12 cellular contexts compared by ENCODE assay signal in genomic region chr6:120077489-120077888, GRCh38.
DNase-seq lines count a peak whose midpoint lies in the region; ATAC-seq lines count a peak whose summit lies in the region.
"Had no signal": no experiment of that assay in that cellular context is flagged by ENCODE, and none has a peak within 500 bp of the region (broad histone marks: within the 10 kb centered on the region; RNA-seq: fewer than 3 reads in every experiment).

No MANE protein-coding gene starts in this region.

- no peaks in the 10 kb centered on the region for H3K9me3 ChIP-seq in adipocyte (ENCODE audit: control insufficient read depth, low read length)
- H3K9me3 ChIP-seq: SJCRH30 had no signal

- H3K4me3 Mint-ChIP-seq in activated T-cell treated with anti-CD3 and anti-CD28 coated beads, Interleukin-2, amount 50 U/mL, for 4 hours: no peak overlapping the region
- H3K4me3 Mint-ChIP-seq: stimulated activated naive B cell treated with anti-CD40 and anti-IgM and Interleukin-4, amounts not matched to agents 10 μg/mL and 1 μg/mL and 100 μg/mL, for 72 hours had no signal

- H3K9ac ChIP-seq in adipocyte (ENCODE audit: low read length): no peak overlapping the region

- DNase-seq in EL (peak; percentile 0), LHCN-M2 (ENCODE audit: low read depth) (peak; percentile 1), adipocyte (ENCODE audit: low read depth) (peak; percentile 27), islet precursor cell (peak; percentile 92), NCI-H2107 (lab: John Stamatoyannopoulos, UW) (no peak), NCI-H510A (lab: John Stamatoyannopoulos, UW) (no peak)
- DNase-seq in activated T-cell treated with anti-CD3 and anti-CD28 coated beads, Interleukin-2, amount 50 U/mL, for 4 hours: no peak
- DNase-seq: activated CD8-positive, alpha-beta memory T cell treated with anti-CD3 and anti-CD28 coated beads, Interleukin-2, amount 50 U/mL, for 48 hours; left cardiac atrium; stimulated activated naive B cell treated with anti-CD40 and anti-IgM and Interleukin-4, amounts not matched to agents 10 μg/mL and 1 μg/mL and 100 μg/mL, for 72 hours had no signal

- no peaks in the 10 kb centered on the region for H3K9me3 Mint-ChIP-seq in activated T-cell treated with anti-CD3 and anti-CD28 coated beads, Interleukin-2, amount 50 U/mL, for 4 hours
- H3K9me3 Mint-ChIP-seq: stimulated activated naive B cell treated with anti-CD40 and anti-IgM and Interleukin-4, amounts not matched to agents 10 μg/mL and 1 μg/mL and 100 μg/mL, for 72 hours had no signal

- H3K4me1 ChIP-seq in adipocyte (ENCODE audit: control insufficient read depth, insufficient read depth, low read length): no peaks in the 10 kb centered on the region
- H3K4me1 ChIP-seq: SJCRH30 had no signal

- no peaks in the 10 kb centered on the region for H3K36me3 Mint-ChIP-seq in activated T-cell treated with anti-CD3 and anti-CD28 coated beads, Interleukin-2, amount 50 U/mL, for 4 hours (ENCODE audit: insufficient read depth)
- H3K36me3 Mint-ChIP-seq: stimulated activated naive B cell treated with anti-CD40 and anti-IgM and Interleukin-4, amounts not matched to agents 10 μg/mL and 1 μg/mL and 100 μg/mL, for 72 hours had no signal

- no peak for ATAC-seq in HG03135 (IDR thresholded peaks at IDR 0.05; ENCODE audit: unreplicated experiment)
- ATAC-seq in activated T-cell treated with anti-CD3 and anti-CD28 coated beads, Interleukin-2, amount 50 U/mL, for 4 hours: no peak
- ATAC-seq: left cardiac atrium; stimulated activated naive B cell treated with anti-CD40 and anti-IgM and Interleukin-4, amounts not matched to agents 10 μg/mL and 1 μg/mL and 100 μg/mL, for 72 hours had no signal

- H3K4me3 ChIP-seq in adipocyte (ENCODE audit: low read length): no peak overlapping the region
- H3K4me3 ChIP-seq: SJCRH30 had no signal

- no peaks in the 10 kb centered on the region for H3K27me3 ChIP-seq in adipocyte (replicated peaks; ENCODE audit: control insufficient read depth, insufficient read depth, low read length)
- H3K27me3 ChIP-seq: SJCRH30 had no signal

- H3K36me3 ChIP-seq in adipocyte (ENCODE audit: control insufficient read depth, insufficient read depth, low read length, severe bottlenecking): no peaks in the 10 kb centered on the region
- H3K36me3 ChIP-seq: SJCRH30 had no signal

- no peaks in the 10 kb centered on the region for H3K4me1 Mint-ChIP-seq in activated T-cell treated with anti-CD3 and anti-CD28 coated beads, Interleukin-2, amount 50 U/mL, for 4 hours (ENCODE audit: low read depth)

- H3K27me3 Mint-ChIP-seq in activated T-cell treated with anti-CD3 and anti-CD28 coated beads, Interleukin-2, amount 50 U/mL, for 4 hours (ENCODE audit: low read depth): no peaks in the 10 kb centered on the region
- H3K27me3 Mint-ChIP-seq: stimulated activated naive B cell treated with anti-CD40 and anti-IgM and Interleukin-4, amounts not matched to agents 10 μg/mL and 1 μg/mL and 100 μg/mL, for 72 hours had no signal

Comparison
In these comparisons a context has a peak if more than half of its experiments do, and no peak if none do; other contexts are left out.
1. DNase-seq: peak in EL (single experiment), LHCN-M2 (single experiment), adipocyte (single experiment) and islet precursor cell (single experiment); none in NCI-H2107 (single experiment), NCI-H510A (single experiment) and activated T-cell treated with anti-CD3 and anti-CD28 coated beads, Interleukin-2, amount 50 U/mL, for 4 hours (single experiment).